Comparison of ENCODE assay signal across 13 cellular contexts in genomic region chr10:12579954-12580858, GRCh38.
A peak's percentile ranks its signal among the peaks of the same experiment; 100 is the strongest.
DNase-seq lines count a peak whose midpoint lies in the region; ATAC-seq lines count a peak whose summit lies in the region.
"Had no signal": no experiment of that assay in that cellular context is flagged by ENCODE, and none has a peak within 500 bp of the region (broad histone marks: within the 10 kb centered on the region; RNA-seq: fewer than 3 reads in every experiment).

No MANE protein-coding gene starts in this region.

- H3K4me3 Mint-ChIP-seq in activated CD8-positive, alpha-beta memory T cell treated with anti-CD3 and anti-CD28 coated beads, Interleukin-2, amount 10 ng/mL, durations not matched to agents 7 days and 5 days, result no peak overlapping the region
- H3K4me3 Mint-ChIP-seq: neural progenitor cell had no signal

- H3K36me3 Mint-ChIP-seq in activated CD8-positive, alpha-beta memory T cell treated with anti-CD3 and anti-CD28 coated beads, Interleukin-2, amount 10 ng/mL, durations not matched to agents 7 days and 5 days, result peaks cover 7% of the 10 kb centered on the region

- CTCF ChIA-PET in activated CD8-positive, alpha-beta memory T cell treated with anti-CD3 and anti-CD28 coated beads, Interleukin-2, amount 10 ng/mL, durations not matched to agents 7 days and 5 days (lab: Charles Lee), result interaction anchor here (0.9 kb wide), 1 partner anchor 22 kb away, joined by 3 read pairs; no protein-coding TSS in a partner anchor

- DNase-seq in NCI-H146 treated with DMSO at 0.1 percent for 48 hours (lab: John Stamatoyannopoulos, UW; ENCODE audit: unreplicated experiment) (peak; percentile 66), kidney tubule cell (ENCODE audit: low spot score) (peak; percentile 78), NAMALWA (ENCODE audit: low spot score) (no peak), A172 (ENCODE audit: low spot score) (no peak)
- no peak for DNase-seq in activated CD8-positive, alpha-beta memory T cell treated with anti-CD3 and anti-CD28 coated beads, Interleukin-2, amount 10 ng/mL, durations not matched to agents 7 days and 5 days
- DNase-seq: activated CD8-positive, alpha-beta memory T cell treated with anti-CD3 and anti-CD28 coated beads for 24 hours; caudate nucleus; heart right ventricle; RPMI8226 had no signal

- peaks cover 4% of the 10 kb centered on the region for H3K9me3 Mint-ChIP-seq in activated CD8-positive, alpha-beta memory T cell treated with anti-CD3 and anti-CD28 coated beads, Interleukin-2, amount 10 ng/mL, durations not matched to agents 7 days and 5 days (ENCODE audit: low read depth)

- no peaks in the 10 kb centered on the region for H3K27me3 Mint-ChIP-seq in activated CD8-positive, alpha-beta memory T cell treated with anti-CD3 and anti-CD28 coated beads, Interleukin-2, amount 10 ng/mL, durations not matched to agents 7 days and 5 days

- no peak overlapping the region for H3K27ac Mint-ChIP-seq in activated CD8-positive, alpha-beta memory T cell treated with anti-CD3 and anti-CD28 coated beads, Interleukin-2, amount 10 ng/mL, durations not matched to agents 7 days and 5 days
- H3K27ac Mint-ChIP-seq: neural progenitor cell had no signal

- peak; percentile 50 for ATAC-seq in GM18498 (IDR thresholded peaks at IDR 0.05; ENCODE audit: unreplicated experiment)
- peak; percentile 95 for ATAC-seq in GM21619 (IDR thresholded peaks at IDR 0.05; ENCODE audit: unreplicated experiment)
- no peak for ATAC-seq in HG03025 (IDR thresholded peaks at IDR 0.05; ENCODE audit: low FRiP score, unreplicated experiment)
- ATAC-seq in activated CD8-positive, alpha-beta memory T cell treated with anti-CD3 and anti-CD28 coated beads, Interleukin-2, amount 10 ng/mL, durations not matched to agents 7 days and 5 days, result no peak

- no peaks in the 10 kb centered on the region for H3K4me1 Mint-ChIP-seq in activated CD8-positive, alpha-beta memory T cell treated with anti-CD3 and anti-CD28 coated beads, Interleukin-2, amount 10 ng/mL, durations not matched to agents 7 days and 5 days

Comparison
In these comparisons a context has a peak if more than half of its experiments do, and no peak if none do; other contexts are left out.
1. ATAC-seq: peak in GM18498 (single experiment) and GM21619 (single experiment); none in HG03025 (single experiment) and activated CD8-positive, alpha-beta memory T cell treated with anti-CD3 and anti-CD28 coated beads, Interleukin-2, amount 10 ng/mL, durations not matched to agents 7 days and 5 days (single experiment).
2. DNase-seq: peak in NCI-H146 treated with DMSO at 0.1 percent for 48 hours (single experiment) and kidney tubule cell (single experiment); none in NAMALWA (single experiment), A172 (single experiment) and activated CD8-positive, alpha-beta memory T cell treated with anti-CD3 and anti-CD28 coated beads, Interleukin-2, amount 10 ng/mL, durations not matched to agents 7 days and 5 days (single experiment).